In the genomic region with DNA sequence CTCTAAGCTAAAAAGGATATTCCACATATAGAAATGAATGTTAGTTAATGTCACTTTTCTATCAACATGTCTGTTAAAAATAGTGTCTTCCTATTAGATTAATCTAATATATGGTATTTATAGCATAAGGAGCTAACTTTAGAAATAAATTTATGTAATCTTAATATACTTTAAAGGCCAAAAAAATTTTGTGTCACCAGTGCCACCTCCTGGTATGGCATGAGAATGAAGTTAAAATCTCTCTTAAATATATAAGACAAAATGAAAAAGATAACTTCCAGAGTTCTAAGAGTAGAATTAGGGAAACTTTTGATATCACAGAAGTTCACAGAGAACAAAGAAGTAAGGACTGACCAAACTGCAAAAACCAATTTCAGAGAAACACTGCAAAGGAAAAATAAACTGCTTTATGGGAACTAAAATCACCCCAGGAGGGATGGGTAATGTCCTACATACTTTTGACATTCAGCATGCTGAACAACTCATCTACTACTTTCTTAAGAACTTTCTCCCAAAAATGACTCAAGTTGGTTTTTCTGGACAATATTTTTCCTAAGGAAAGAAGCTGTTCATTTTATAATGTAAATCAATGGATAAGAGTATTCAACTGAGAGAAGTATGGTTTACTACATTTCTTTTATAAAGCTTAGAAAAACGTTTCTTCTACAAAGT, we compare ENCODE assay signal across 8 cellular contexts.
DNase-seq lines count a peak whose midpoint lies in the region; ATAC-seq and TF ChIP-seq lines count a peak whose summit lies in the region.

No MANE protein-coding gene starts in this region.

- H3F3A ChIP-seq in MM.1S (ENCODE audit: insufficient read depth, low read length) = no peaks in the 10 kb centered on the region

- DNase-seq in EH (ENCODE audit: low read depth) = peak; percentile 28
- no peak for DNase-seq in MM.1S
- peak; percentile 58 for DNase-seq in cerebellar cortex (ENCODE audit: low spot score)
- peak in 6 of 9 donors; percentile 8 to 26 (median 16) for DNase-seq in naive thymus-derived CD4-positive, alpha-beta T cell
- no peak for DNase-seq in OCI-M2 (lab: John Stamatoyannopoulos, UW; ENCODE audit: unreplicated experiment)
- no peak for DNase-seq in activated effector memory CD4-positive, alpha-beta T cell treated with anti-CD3 and anti-CD28 coated beads, Interleukin-2, amount 50 U/mL, for 16 hours
- DNase-seq in activated naive CD8-positive, alpha-beta T cell treated with anti-CD3 and anti-CD28 coated beads, Interleukin-2, amount 50 U/mL, for 24 hours = no peak
- no peak for DNase-seq in 8988T

- no peak for ATAC-seq in naive thymus-derived CD4-positive, alpha-beta T cell
- ATAC-seq in activated naive CD8-positive, alpha-beta T cell treated with anti-CD3 and anti-CD28 coated beads, Interleukin-2, amount 50 U/mL, for 24 hours = no peak

- H3K4me2 ChIP-seq in MM.1S (ENCODE audit: low read depth, low read length) = no peak overlapping the region

- H3K27me3 Mint-ChIP-seq in naive thymus-derived CD4-positive, alpha-beta T cell = no peaks in the 10 kb centered on the region
- no peaks in the 10 kb centered on the region for H3K27me3 Mint-ChIP-seq in activated naive CD8-positive, alpha-beta T cell treated with anti-CD3 and anti-CD28 coated beads, Interleukin-2, amount 50 U/mL, for 24 hours

- no peak overlapping the region for H3K9ac ChIP-seq in MM.1S (ENCODE audit: low read length)

- no peak overlapping the region for H3K4me3 ChIP-seq in MM.1S (ENCODE audit: low read length)
- H3K4me3 ChIP-seq in naive thymus-derived CD4-positive, alpha-beta T cell (ENCODE audit: low read length) = no peak overlapping the region

- CTCF ChIA-PET in naive thymus-derived CD4-positive, alpha-beta T cell (lab: Charles Lee) = interaction anchor here (0.6 to 2.0 kb wide), 5 partner anchors 11 to 122 kb away, joined by 3 to 18 read pairs (median 4); no protein-coding TSS in a partner anchor

- peak; percentile 16; the same call in 1 of the 2 replicates for TF ChIP-seq CTCF in MM.1S (IDR thresholded peaks at IDR 0.05; ENCODE audit: low read length)

- H3K4me3 Mint-ChIP-seq in naive thymus-derived CD4-positive, alpha-beta T cell = no peak overlapping the region
- no peak overlapping the region for H3K4me3 Mint-ChIP-seq in activated naive CD8-positive, alpha-beta T cell treated with anti-CD3 and anti-CD28 coated beads, Interleukin-2, amount 50 U/mL, for 24 hours

- no peaks in the 10 kb centered on the region for H3K9me3 ChIP-seq in MM.1S (replicated peaks; ENCODE audit: insufficient read depth, low read length)
- H3K9me3 ChIP-seq in naive thymus-derived CD4-positive, alpha-beta T cell (ENCODE audit: control insufficient read depth in 2 of 3, low read length in 3 of 3) = no peaks in the 10 kb centered on the region

- no peaks in the 10 kb centered on the region for H3K79me2 ChIP-seq in MM.1S (ENCODE audit: low read length)

- intact Hi-C loops in naive thymus-derived CD4-positive, alpha-beta T cell (cut with micrococcal nuclease) = loop anchor here (1.0 to 5.0 kb wide), 3 partner anchors 82 to 450 kb away; no protein-coding TSS in a partner anchor

- no peak overlapping the region for H2AFZ ChIP-seq in MM.1S (ENCODE audit: low read length)

- H3K36me3 ChIP-seq in MM.1S (replicated peaks; ENCODE audit: insufficient read depth, low read length) = no peaks in the 10 kb centered on the region
- peaks cover 5 to 45% (median 12%) of the 10 kb centered on the region in 3 experiments for H3K36me3 ChIP-seq in naive thymus-derived CD4-positive, alpha-beta T cell (ENCODE audit: control insufficient read depth in 2 of 3, insufficient read depth in 3 of 3, low read length in 3 of 3)

- no peaks in the 10 kb centered on the region for H4K20me1 ChIP-seq in MM.1S (ENCODE audit: insufficient read depth, low read length)

- no peak overlapping the region for H3K27ac ChIP-seq in MM.1S (ENCODE audit: low read length)
- H3K27ac ChIP-seq in naive thymus-derived CD4-positive, alpha-beta T cell (ENCODE audit: low read depth, low read length) = no peak overlapping the region

- no peaks in the 10 kb centered on the region for H3K27me3 ChIP-seq in MM.1S (replicated peaks; ENCODE audit: insufficient read depth, low read length)
- no peaks in the 10 kb centered on the region for H3K27me3 ChIP-seq in naive thymus-derived CD4-positive, alpha-beta T cell (ENCODE audit: control insufficient read depth in 2 of 2, insufficient read depth in 2 of 2, low read length in 2 of 2)

- no peaks in the 10 kb centered on the region for H3K4me1 ChIP-seq in MM.1S (ENCODE audit: low read length)
- no peaks in the 10 kb centered on the region for H3K4me1 ChIP-seq in naive thymus-derived CD4-positive, alpha-beta T cell (ENCODE audit: control insufficient read depth in 2 of 2, insufficient read depth in 2 of 2, low read length in 2 of 2)

- no peaks in the 10 kb centered on the region for H3K9me2 ChIP-seq in MM.1S (replicated peaks; ENCODE audit: insufficient read depth, low read length)

- peaks cover 7 to 42% (median 23%) of the 10 kb centered on the region in 5 donors for H3K36me3 Mint-ChIP-seq in naive thymus-derived CD4-positive, alpha-beta T cell
- H3K36me3 Mint-ChIP-seq in activated naive CD8-positive, alpha-beta T cell treated with anti-CD3 and anti-CD28 coated beads, Interleukin-2, amount 50 U/mL, for 24 hours (ENCODE audit: low read depth) = peaks cover 46% of the 10 kb centered on the region

- POLR2A ChIA-PET in naive thymus-derived CD4-positive, alpha-beta T cell (lab: Charles Lee) = no interaction called here

- no peaks in the 10 kb centered on the region for H3K9me3 Mint-ChIP-seq in naive thymus-derived CD4-positive, alpha-beta T cell
- H3K9me3 Mint-ChIP-seq in activated naive CD8-positive, alpha-beta T cell treated with anti-CD3 and anti-CD28 coated beads, Interleukin-2, amount 50 U/mL, for 24 hours = no peaks in the 10 kb centered on the region

- peaks cover 0 to 6% (median 0%) of the 10 kb centered on the region in 7 donors for H3K4me1 Mint-ChIP-seq in naive thymus-derived CD4-positive, alpha-beta T cell
- H3K4me1 Mint-ChIP-seq in activated naive CD8-positive, alpha-beta T cell treated with anti-CD3 and anti-CD28 coated beads, Interleukin-2, amount 50 U/mL, for 24 hours = no peaks in the 10 kb centered on the region

- H3K27ac Mint-ChIP-seq in naive thymus-derived CD4-positive, alpha-beta T cell = no peak overlapping the region
- H3K27ac Mint-ChIP-seq in activated naive CD8-positive, alpha-beta T cell treated with anti-CD3 and anti-CD28 coated beads, Interleukin-2, amount 50 U/mL, for 24 hours = no peak overlapping the region

Comparison
In these comparisons a context has a peak if more than half of its experiments do, and no peak if none do; other contexts are left out.
1. DNase-seq: peak in EH (single experiment), cerebellar cortex (single experiment) and naive thymus-derived CD4-positive, alpha-beta T cell (6 of 9); none in MM.1S (single experiment), OCI-M2 (single experiment), activated effector memory CD4-positive, alpha-beta T cell treated with anti-CD3 and anti-CD28 coated beads, Interleukin-2, amount 50 U/mL, for 16 hours (single experiment), activated naive CD8-positive, alpha-beta T cell treated with anti-CD3 and anti-CD28 coated beads, Interleukin-2, amount 50 U/mL, for 24 hours (single experiment) and 8988T (single experiment).